Comparison of ENCODE assay signal across 10 cellular contexts in genomic region chr20:56515657-56516381, GRCh38.
A peak's percentile ranks its signal among the peaks of the same experiment; 100 is the strongest.
DNase-seq lines count a peak whose midpoint lies in the region; ATAC-seq and TF ChIP-seq lines count a peak whose summit lies in the region.
"Had no signal": no experiment of that assay in that cellular context is flagged by ENCODE, and none has a peak within 500 bp of the region (broad histone marks: within the 10 kb centered on the region; RNA-seq: fewer than 3 reads in every experiment).

No MANE protein-coding gene starts in this region.

- TF ChIP-seq RAD21 in Ishikawa (IDR thresholded peaks at IDR 0.05; ENCODE audit: low read depth) = peak; percentile 15; the same call in 1 of the 2 replicates

- TF ChIP-seq CTCF in AG10803 (conservative IDR thresholded peaks at IDR 0.05; ENCODE audit: low read length) = peak; percentile 51
- TF ChIP-seq CTCF in brain microvascular endothelial cell (IDR thresholded peaks at IDR 0.05; ENCODE audit: low read depth, low read length, missing control alignments) = peak; percentile 43

- no peak for ATAC-seq in GM18517 (IDR thresholded peaks at IDR 0.05; ENCODE audit: unreplicated experiment)

- no peaks in the 10 kb centered on the region for H3K27me3 ChIP-seq in brain microvascular endothelial cell (replicated peaks)

- H3K36me3 ChIP-seq in brain microvascular endothelial cell (replicated peaks) = peaks cover 43% of the 10 kb centered on the region

- no peak overlapping the region for H3K27ac ChIP-seq in brain microvascular endothelial cell
- H3K27ac ChIP-seq: parathyroid adenoma had no signal

- no peak for TF ChIP-seq EP300 in Ishikawa (IDR thresholded peaks at IDR 0.05; ENCODE audit: borderline replicate concordance)

- peak; percentile 38 for DNase-seq in AG10803 (ENCODE audit: low read depth)
- no peak for DNase-seq in brain microvascular endothelial cell
- peak; percentile 53 for DNase-seq in medulla oblongata (ENCODE audit: extremely low spot score)
- no peak for DNase-seq in activated naive CD4-positive, alpha-beta T cell (lab: John Stamatoyannopoulos, UW)
- no peak for DNase-seq in retina
- no peak for DNase-seq in NCI-H2227 treated with DMSO at 0.1 percent for 48 hours (lab: John Stamatoyannopoulos, UW)
- DNase-seq: stimulated activated naive CD4-positive, alpha-beta T cell treated with Interleukin-2 at 50 U/mL for 16 hours had no signal

- in situ Hi-C loops in brain microvascular endothelial cell (cut with HindIII; ENCODE audit: low pct_ligation_motif_present, low sequenced_read_pairs) = no loop called here

- H3K4me3 ChIP-seq in AG10803 (ENCODE audit: low read length) (no peak overlapping the region), brain microvascular endothelial cell (ENCODE audit: low read depth, low read length) (no peak overlapping the region)

TF ChIP-seq in Ishikawa, 13 proteins besides CTCF, POLR2A, EP300 and RAD21:
- no peak for TF ChIP-seq TAF1 (IDR thresholded peaks at IDR 0.05; ENCODE audit: low read depth)
- no peak for TF ChIP-seq EGR1 (IDR thresholded peaks at IDR 0.05)
- no peak for TF ChIP-seq NFIC (IDR thresholded peaks at IDR 0.05)
- no peak for TF ChIP-seq TCF12 (IDR thresholded peaks at IDR 0.05; ENCODE audit: low read depth)
- TF ChIP-seq CEBPB (IDR thresholded peaks at IDR 0.05) = no peak
- no peak for TF ChIP-seq YY1 (IDR thresholded peaks at IDR 0.05; ENCODE audit: low read depth)
- TF ChIP-seq FOXM1 (IDR thresholded peaks at IDR 0.05; ENCODE audit: borderline replicate concordance, low read depth) = no peak
- no peak for TF ChIP-seq TEAD4 (IDR thresholded peaks at IDR 0.05)
- no peak for TF ChIP-seq ZBTB7A (IDR thresholded peaks at IDR 0.05; ENCODE audit: low read depth)
- no peak for TF ChIP-seq REST (IDR thresholded peaks at IDR 0.05; ENCODE audit: low read depth)
- TF ChIP-seq MAX (IDR thresholded peaks at IDR 0.05) = no peak
- TF ChIP-seq CREB1 (IDR thresholded peaks at IDR 0.05; ENCODE audit: low read depth) = no peak

Comparison
In these comparisons a context has a peak if more than half of its experiments do, and no peak if none do; other contexts are left out.
1. DNase-seq: peak in AG10803 (single experiment) and medulla oblongata (single experiment); none in brain microvascular endothelial cell (single experiment), activated naive CD4-positive, alpha-beta T cell (0 of 4), retina (single experiment) and NCI-H2227 treated with DMSO at 0.1 percent for 48 hours (single experiment).